In the genomic region with DNA sequence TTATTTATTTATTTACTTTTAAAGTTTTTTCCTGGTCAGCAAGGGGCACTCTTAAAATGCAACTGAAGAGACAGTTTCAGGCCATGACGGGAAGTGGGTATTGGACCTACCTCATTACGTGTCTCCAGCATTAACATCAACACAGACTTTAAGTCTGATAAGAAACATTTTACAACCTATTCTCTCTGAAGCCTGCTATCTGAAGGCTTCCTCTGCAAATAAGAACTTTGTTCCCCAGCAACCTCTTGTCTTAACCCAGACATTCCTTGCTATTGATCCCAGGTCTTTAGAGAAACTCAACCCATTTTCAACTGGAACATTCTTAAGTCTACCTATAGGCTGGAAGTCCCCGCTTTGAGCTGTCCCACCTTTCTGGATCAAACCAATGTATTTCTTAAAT, we compare ENCODE assay signal across 26 cellular contexts.
DNase-seq lines count a peak whose midpoint lies in the region; ATAC-seq, FAIRE-seq and TF ChIP-seq lines count a peak whose summit lies in the region.
"Had no signal": no experiment of that assay in that cellular context is flagged by ENCODE, and none has a peak within 500 bp of the region (broad histone marks: within the 10 kb centered on the region; RNA-seq: fewer than 3 reads in every experiment).

No MANE protein-coding gene starts in this region.

- CTCF ChIA-PET in Caco-2 (lab: Charles Lee): no interaction called here

- no peaks in the 10 kb centered on the region for H4K20me1 ChIP-seq in hepatocyte (ENCODE audit: insufficient read depth, poor library complexity, severe bottlenecking)
- H4K20me1 ChIP-seq: BLaER1 had no signal

- H2BK5ac ChIP-seq in mesendoderm (ENCODE audit: low read length): no peak overlapping the region

- H3K4me1 Mint-ChIP-seq in Caco-2 (ENCODE audit: low read depth, unreplicated experiment): peaks cover 17% of the 10 kb centered on the region
- H3K4me1 Mint-ChIP-seq: CD14-positive monocyte; CD4-positive, CD25-positive, alpha-beta regulatory T cell had no signal

- no peak overlapping the region for H2AFZ ChIP-seq in hepatocyte

- H3K27ac ChIP-seq in hepatocyte (peak overlapping the region; percentile 47), mesendoderm (ENCODE audit: low read depth, low read length) (no peak overlapping the region), small intestine (ENCODE audit: low read depth in 1 of 2, low read length in 1 of 2) (no peak overlapping the region)
- H3K27ac ChIP-seq: BLaER1 had no signal

- no peak overlapping the region for H3K23ac ChIP-seq in mesendoderm (ENCODE audit: low read length)

- peak overlapping the region; percentile 8 for H3K4me3 Mint-ChIP-seq in Caco-2 (ENCODE audit: unreplicated experiment)
- H3K4me3 Mint-ChIP-seq: CD14-positive monocyte; CD4-positive, CD25-positive, alpha-beta regulatory T cell; CD8-positive, alpha-beta T cell had no signal

- peak overlapping the region; percentile 79 for H3K27ac Mint-ChIP-seq in Caco-2 (ENCODE audit: unreplicated experiment)
- H3K27ac Mint-ChIP-seq: CD14-positive monocyte; CD4-positive, CD25-positive, alpha-beta regulatory T cell; CD8-positive, alpha-beta T cell had no signal

- H3K27me3 ChIP-seq in Caco-2 (replicated peaks; ENCODE audit: control insufficient read depth, insufficient read depth, low read length) (no peaks in the 10 kb centered on the region), hepatocyte (no peaks in the 10 kb centered on the region), mesendoderm (ENCODE audit: insufficient read depth, low read length, poor library complexity) (no peaks in the 10 kb centered on the region), small intestine (ENCODE audit: control insufficient read depth in 2 of 2, insufficient read depth in 2 of 2, low read length in 2 of 2) (no peaks in the 10 kb centered on the region)
- H3K27me3 ChIP-seq: BE2C, BLaER1 had no signal

- POLR2A ChIA-PET in Caco-2 (lab: Charles Lee): no interaction called here

- no TSS peak for BruUV-seq in Caco-2 (replicated peaks; lab: Mats Ljungman, UMichigan)

- ATAC-seq in HG03457 (IDR thresholded peaks at IDR 0.05; ENCODE audit: unreplicated experiment): no peak
- ATAC-seq: CD8-positive, alpha-beta T cell; GM12878 had no signal

- intact Hi-C loops in Caco-2 (cut with micrococcal nuclease; ENCODE audit: unreplicated experiment): no loop called here

- H4K5ac ChIP-seq in mesendoderm (ENCODE audit: low read length): no peak overlapping the region

- H3K79me2 ChIP-seq in hepatocyte (no peaks in the 10 kb centered on the region), mesendoderm (ENCODE audit: control insufficient read depth, insufficient read depth, low read length) (no peaks in the 10 kb centered on the region)

- FAIRE-seq in small intestine (lab: Jason Lieb, UNC) (no peak), H54 (lab: Jason Lieb, UNC) (no peak)
- FAIRE-seq: A204.1, GM12878, GM12892, GM18507 had no signal

- WGBS in hepatocyte (ENCODE audit: low lambda C conversion rate, missing lambda C conversion rate): 47% methylated on average over 3 of the region's 3 CpGs
- no CpG with 5 or more reads among the region's 3 CpGs for WGBS in mesendoderm (ENCODE audit: extremely low coverage, insufficient coverage, low lambda C conversion rate)
- WGBS in small intestine, 3 donors: 31 to 62% (median 45%) methylated on average over 3 of the region's 3 CpGs

- H3K18ac ChIP-seq in mesendoderm (ENCODE audit: low read length): no peak overlapping the region

- H3K4ac ChIP-seq in mesendoderm (ENCODE audit: low read depth, low read length): no peak overlapping the region

- no peaks in the 10 kb centered on the region for H3K9me2 ChIP-seq in hepatocyte (replicated peaks; ENCODE audit: insufficient read depth)

- no peak overlapping the region for H2AK5ac ChIP-seq in mesendoderm (ENCODE audit: low read length)

- no peaks in the 10 kb centered on the region for H3K27me3 Mint-ChIP-seq in Caco-2 (ENCODE audit: insufficient read depth, unreplicated experiment)
- H3K27me3 Mint-ChIP-seq: CD4-positive, CD25-positive, alpha-beta regulatory T cell had no signal

- DNase-seq in Caco-2: peak; percentile 43 to 56
- peak; percentile 6 for DNase-seq in hepatocyte (ENCODE audit: low spot score)
- peak; percentile 7 for DNase-seq in mesendoderm
- DNase-seq in small intestine: peak; percentile 62
- no peak for DNase-seq in SHP77 (lab: John Stamatoyannopoulos, UW)
- no peak for DNase-seq in H54 (ENCODE audit: insufficient read length, low spot score)
- DNase-seq: 8988T; ACHN; BE2C; C1 segment of cervical spinal cord; CD4-positive, CD25-positive, alpha-beta regulatory T cell; CD8-positive, alpha-beta T cell; DMS 273 treated with DMSO at 0.1 percent for 48 hours; DMS153; DMS53; DMS79; DND-41; EL; GDM1 had no signal

- H3K36me3 Mint-ChIP-seq in Caco-2 (ENCODE audit: insufficient read depth, unreplicated experiment): no peaks in the 10 kb centered on the region
- H3K36me3 Mint-ChIP-seq: CD14-positive monocyte; CD4-positive, CD25-positive, alpha-beta regulatory T cell; CD8-positive, alpha-beta T cell had no signal

- H3K79me1 ChIP-seq in mesendoderm (ENCODE audit: low read length): no peaks in the 10 kb centered on the region

- H3K36me3 ChIP-seq in Caco-2 (ENCODE audit: control insufficient read depth, insufficient read depth, low read length) (no peaks in the 10 kb centered on the region), hepatocyte (replicated peaks; ENCODE audit: insufficient read depth, low read depth) (no peaks in the 10 kb centered on the region), mesendoderm (ENCODE audit: control insufficient read depth, insufficient read depth, low read length) (no peaks in the 10 kb centered on the region), small intestine (ENCODE audit: control insufficient read depth in 2 of 2, insufficient read depth in 2 of 2, low read length in 2 of 2) (no peaks in the 10 kb centered on the region)
- H3K36me3 ChIP-seq: BE2C, BLaER1 had no signal

- peaks cover 15% of the 10 kb centered on the region for H3K9me3 Mint-ChIP-seq in Caco-2 (ENCODE audit: unreplicated experiment)

- no peak overlapping the region for H3K4me3 ChIP-seq in Caco-2 (ENCODE audit: low read depth, low read length)
- no peak overlapping the region for H3K4me3 ChIP-seq in hepatocyte
- no peak overlapping the region for H3K4me3 ChIP-seq in mesendoderm (ENCODE audit: low read length)
- H3K4me3 ChIP-seq in small intestine (ENCODE audit: low read depth in 1 of 2, low read length in 2 of 2): no peak overlapping the region
- H3K4me3 ChIP-seq: BLaER1, GM12878 had no signal

- H4K8ac ChIP-seq in mesendoderm (ENCODE audit: low read depth, low read length): no peak overlapping the region

- H3K9me3 ChIP-seq in Caco-2 (no peaks in the 10 kb centered on the region), hepatocyte (ENCODE audit: low read depth) (no peaks in the 10 kb centered on the region), small intestine (ENCODE audit: control insufficient read depth, low read depth) (no peaks in the 10 kb centered on the region)
- H3K9me3 ChIP-seq: BE2C, BLaER1 had no signal

- no peak overlapping the region for H2BK120ac ChIP-seq in mesendoderm (ENCODE audit: low read depth, low read length)

- H3K4me1 ChIP-seq in Caco-2: peaks cover 32% of the 10 kb centered on the region
- H3K4me1 ChIP-seq in hepatocyte (ENCODE audit: insufficient read depth): no peaks in the 10 kb centered on the region
- no peaks in the 10 kb centered on the region for H3K4me1 ChIP-seq in mesendoderm (ENCODE audit: control insufficient read depth, low read depth, low read length)
- peaks cover 0 to 2% of the 10 kb centered on the region in 2 donors for H3K4me1 ChIP-seq in small intestine (ENCODE audit: control insufficient read depth in 2 of 2, insufficient read depth in 1 of 2, low read depth in 1 of 2, low read length in 1 of 2)
- H3K4me1 ChIP-seq: BLaER1 had no signal

- H3K4me2 ChIP-seq in hepatocyte (no peak overlapping the region), mesendoderm (ENCODE audit: low read length) (no peak overlapping the region)
- H3K4me2 ChIP-seq: BLaER1 had no signal

- H3K9ac ChIP-seq in mesendoderm (ENCODE audit: low read length): no peak overlapping the region
- H3K9ac ChIP-seq: BLaER1 had no signal

- H2BK15ac ChIP-seq in mesendoderm (replicated peaks; ENCODE audit: low read depth): no peak overlapping the region

- no peak for TF ChIP-seq POLR2A in H54 (IDR thresholded peaks at IDR 0.05; ENCODE audit: low read depth, low read length)

- no peak for TF ChIP-seq CTCF in Caco-2 (IDR thresholded peaks at IDR 0.05; ENCODE audit: insufficient read depth in 1 of 2, low read depth in 1 of 2, low read length in 1 of 2, severe bottlenecking in 1 of 2, unreplicated experiment in 1 of 2)
- TF ChIP-seq CTCF in hepatocyte (IDR thresholded peaks at IDR 0.05; ENCODE audit: poor library complexity): no peak

- H3K56ac ChIP-seq in mesendoderm (ENCODE audit: low read length): no peak overlapping the region

Comparison
In these comparisons a context has a peak if more than half of its experiments do, and no peak if none do; other contexts are left out.
1. DNase-seq: peak in Caco-2 (2 of 2), hepatocyte (single experiment), mesendoderm (single experiment) and small intestine (single experiment); none in SHP77 (0 of 2) and H54 (single experiment).